ENCODE assay signal across 32 cellular contexts in genomic region chr6:138266095-138266494, GRCh38. TPM values are rescaled to one million over a fixed set of nuclear protein-coding genes. Genes with fewer than 3 reads are reported as not detected.
"Had no signal": no experiment of that assay in that cellular context is flagged by ENCODE, and none has a peak within 500 bp of the region (broad histone marks: within the 10 kb centered on the region; RNA-seq: fewer than 3 reads in every experiment).

No MANE protein-coding gene starts in this region.

- H3K9me3 ChIP-seq: stomach, suprapubic skin, testis, thoracic aorta, thyroid gland, tibial artery, tibial nerve, transverse colon, upper lobe of left lung, upper lobe of right lung, uterus, vagina had no signal

- H3K36me3 ChIP-seq: suprapubic skin, thoracic aorta, thyroid gland, transverse colon, uterus, vagina had no signal

- ATAC-seq: stimulated activated effector memory CD8-positive, alpha-beta T cell treated with anti-CD3 and anti-CD28 coated beads, Interleukin-12 subunit alpha, Interleukin-12 subunit beta, amount 100 ng/mL, for 72 hours; stimulated activated memory B cell treated with anti-CD40 and anti-IgM and Interleukin-4, amounts not matched to agents 10 μg/mL and 1 μg/mL and 100 μg/mL, for 72 hours; stimulated activated naive B cell treated with anti-CD40 and anti-IgM and Interleukin-4, amounts not matched to agents 10 μg/mL and 1 μg/mL and 100 μg/mL, for 72 hours; stimulated activated naive CD8-positive, alpha-beta T cell treated with anti-CD3 and anti-CD28 coated beads, Interleukin-15, amount 100 ng/mL, for 72 hours; stimulated activated naive CD8-positive, alpha-beta T cell treated with anti-CD3 and anti-CD28 coated beads, Interleukin-15, Interleukin-2, amounts not matched to agents 100 U/mL and 50 U/mL, for 24 hours; upper lobe of right lung had no signal

- FAIRE-seq: urothelium cell line had no signal

- H3K27me3 ChIP-seq: stomach, suprapubic skin, testis, thyroid gland, tibial artery, tibial nerve, transverse colon, upper lobe of left lung, upper lobe of right lung, uterus, vagina had no signal

- H3K27ac ChIP-seq: stomach, suprapubic skin, testis, thoracic aorta, thyroid gland, tibial artery, tibial nerve, transverse colon, upper lobe of left lung, upper lobe of right lung, uterus, vagina had no signal

- H3K4me1 ChIP-seq: suprapubic skin, testis, thyroid gland, tibial artery, tibial nerve, transverse colon, upper lobe of left lung, upper lobe of right lung, uterus, vagina had no signal

- H3K4me3 ChIP-seq: stomach, suprapubic skin, testis, thoracic aorta, thyroid gland, tibial artery, tibial nerve, transverse colon, upper lobe of left lung, upper lobe of right lung, uterus, vagina had no signal

- DNase-seq: stimulated activated CD4-positive, alpha-beta T cell treated with anti-CD3 and anti-CD28 coated beads, Interleukin-2, amount 100 ng/mL, for 48 hours; stimulated activated CD4-positive, alpha-beta T cell treated with anti-CD3 and anti-CD28 coated beads, Interleukin-4, amount 100 ng/mL, for 1 hour; stimulated activated CD4-positive, alpha-beta T cell treated with anti-CD3 and anti-CD28 coated beads, Interleukin-4, amount 100 ng/mL, for 24 hours; stimulated activated CD4-positive, alpha-beta T cell treated with anti-CD3 and anti-CD28 coated beads, Interleukin-4, amount 100 ng/mL, for 4 hours; stimulated activated CD8-positive, alpha-beta memory T cell treated with anti-CD3 and anti-CD28 coated beads, Interleukin-4, amount 100 ng/mL, for 48 hours; stimulated activated naive B cell treated with anti-CD40 and anti-IgM and Interleukin-4, amounts not matched to agents 10 μg/mL and 1 μg/mL and 100 μg/mL, for 72 hours; stimulated activated naive CD4-positive, alpha-beta T cell; stimulated activated naive CD4-positive, alpha-beta T cell treated with Interleukin-2 at 50 U/mL for 16 hours; stimulated activated naive CD8-positive, alpha-beta T cell treated with anti-CD3 and anti-CD28 coated beads, Interleukin-15, amount 100 ng/mL, for 72 hours; stimulated activated naive CD8-positive, alpha-beta T cell treated with anti-CD3 and anti-CD28 coated beads, Interleukin-15, Interleukin-2, amounts not matched to agents 100 U/mL and 50 U/mL, for 24 hours; stomach; substantia nigra; testis; thyroid gland; tibial artery; transverse colon; trophoblast cell; upper lobe of left lung; upper lobe of right lung; uterus had no signal

RNA-seq across cellular contexts. Expression of gene PBOV1, which starts 47.8 kb away (rescaled TPM):
- total RNA-seq: stomach, subcutaneous adipose tissue, suprapubic skin, temporal lobe, testis, thoracic aorta, thyroid gland, tibial nerve, transverse colon, upper lobe of left lung, upper lobe of right lung, ureter, urinary bladder, uterus, vagina had no signal
- polyA plus RNA-seq: stomach, thymus, urinary bladder had no signal
